In the genomic region with DNA sequence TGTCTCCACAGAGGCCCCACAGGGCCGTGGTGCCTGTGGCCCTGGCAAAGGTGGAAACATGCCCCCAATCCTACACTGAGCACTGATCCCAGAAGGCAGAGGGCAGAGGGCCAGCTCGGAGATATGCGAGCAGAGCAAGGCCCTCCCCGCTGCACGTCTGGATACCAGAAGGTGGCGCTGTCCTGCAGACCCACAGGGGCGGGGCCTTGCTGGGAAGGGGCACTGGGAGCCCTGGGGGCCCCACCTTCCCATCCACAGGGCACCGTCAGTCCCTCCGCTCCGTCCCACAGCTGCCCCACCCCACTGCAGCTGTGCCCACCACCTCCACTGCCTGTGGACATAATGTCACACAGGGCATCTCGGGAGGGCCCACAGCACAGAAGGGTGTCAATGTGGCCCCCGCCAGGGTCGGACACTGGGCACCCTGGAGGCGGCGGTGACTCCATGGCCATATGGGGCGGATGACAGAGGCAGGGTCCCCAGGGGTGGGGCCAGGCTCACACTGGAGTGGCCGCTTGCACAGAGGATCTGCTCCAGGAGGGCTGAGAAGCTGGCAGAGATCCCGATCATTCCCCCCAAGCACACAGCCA, we compare ENCODE assay signal across 1 cellular context.
TF ChIP-seq lines count a peak whose summit lies in the region.

No MANE protein-coding gene starts in this region.

TF ChIP-seq in HepG2, 621 proteins besides CTCF, POLR2A, EP300 and RAD21 (continued from another document and continues in another):
- TF ChIP-seq, protein P1, sequence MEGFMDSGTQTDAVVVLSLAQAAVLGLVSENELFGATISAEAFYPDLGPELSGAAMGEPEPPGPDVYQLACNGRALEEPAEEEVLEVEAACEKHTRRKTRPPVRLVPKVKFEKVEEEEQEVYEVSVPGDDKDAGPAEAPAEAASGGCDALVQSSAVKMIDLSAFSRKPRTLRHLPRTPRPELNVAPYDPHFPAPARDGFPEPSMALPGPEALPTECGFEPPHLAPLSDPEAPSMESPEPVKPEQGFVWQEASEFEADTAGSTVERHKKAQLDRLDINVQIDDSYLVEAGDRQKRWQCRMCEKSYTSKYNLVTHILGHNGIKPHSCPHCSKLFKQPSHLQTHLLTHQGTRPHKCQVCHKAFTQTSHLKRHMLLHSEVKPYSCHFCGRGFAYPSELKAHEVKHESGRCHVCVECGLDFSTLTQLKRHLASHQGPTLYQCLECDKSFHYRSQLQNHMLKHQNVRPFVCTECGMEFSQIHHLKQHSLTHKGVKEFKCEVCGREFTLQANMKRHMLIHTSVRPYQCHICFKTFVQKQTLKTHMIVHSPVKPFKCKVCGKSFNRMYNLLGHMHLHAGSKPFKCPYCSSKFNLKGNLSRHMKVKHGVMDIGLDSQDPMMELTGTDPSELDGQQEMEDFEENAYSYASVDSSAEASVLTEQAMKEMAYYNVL (CRISPR knock-in tag; IDR thresholded peaks at IDR 0.05; ENCODE audit: borderline replicate concordance), result no peak
- TF ChIP-seq SNAI1 (CRISPR knock-in tag; IDR thresholded peaks at IDR 0.05; ENCODE audit: borderline replicate concordance) (no peak), PCBP1 (IDR thresholded peaks at IDR 0.05; ENCODE audit: borderline replicate concordance, low read depth, low read length) (no peak), ZNF549 (CRISPR knock-in tag; IDR thresholded peaks at IDR 0.05) (no peak), ZNF773 (CRISPR knock-in tag; IDR thresholded peaks at IDR 0.05; ENCODE audit: borderline replicate concordance) (no peak), ELF4 (CRISPR knock-in tag; IDR thresholded peaks at IDR 0.05; ENCODE audit: borderline replicate concordance) (no peak), AHR (CRISPR knock-in tag; IDR thresholded peaks at IDR 0.05) (no peak), PHB2 (IDR thresholded peaks at IDR 0.05; ENCODE audit: partially characterized antibody) (no peak), PTBP1 (IDR thresholded peaks at IDR 0.05; ENCODE audit: low read depth, low read length, poor library complexity, severe bottlenecking) (no peak), POLR2AphosphoS5 (IDR thresholded peaks at IDR 0.05; ENCODE audit: low read depth, low read length) (no peak), ZKSCAN5 (CRISPR knock-in tag; IDR thresholded peaks at IDR 0.05) (no peak), ZNF850 (CRISPR knock-in tag; conservative IDR thresholded peaks at IDR 0.05) (no peak), CHD2 (IDR thresholded peaks at IDR 0.05; ENCODE audit: low read depth, low read length) (no peak; the same call in 1 of the 2 replicates), ZNF30 (CRISPR knock-in tag; IDR thresholded peaks at IDR 0.05) (no peak), HDAC6 (IDR thresholded peaks at IDR 0.05; ENCODE audit: low read depth, low read length) (no peak), ZNF382 (CRISPR knock-in tag; IDR thresholded peaks at IDR 0.05; ENCODE audit: borderline replicate concordance) (no peak), HMG20B (CRISPR knock-in tag; conservative IDR thresholded peaks at IDR 0.05) (no peak), RXRA (CRISPR knock-in tag; IDR thresholded peaks at IDR 0.05) (peak; percentile 43; the same call in 1 of the 2 replicates), TBX2 (CRISPR knock-in tag; IDR thresholded peaks at IDR 0.05; ENCODE audit: borderline replicate concordance) (peak; percentile 42; the same call in 1 of the 2 replicates), DPF2 (CRISPR knock-in tag; IDR thresholded peaks at IDR 0.05; ENCODE audit: borderline replicate concordance, low read depth) (0 out of 2 replicates have a peak, but pooled peaks have one; percentile 2), ZFP90 (CRISPR knock-in tag; IDR thresholded peaks at IDR 0.05; ENCODE audit: borderline replicate concordance) (no peak), NBN (conservative IDR thresholded peaks at IDR 0.05) (no peak), ZNF431 (CRISPR knock-in tag; IDR thresholded peaks at IDR 0.05; ENCODE audit: borderline replicate concordance, low read depth) (no peak), MED13 (CRISPR knock-in tag; IDR thresholded peaks at IDR 0.05) (no peak), ZNF879 (CRISPR knock-in tag; IDR thresholded peaks at IDR 0.05) (no peak), PCBP2 (optimal IDR thresholded peaks at IDR 0.05; ENCODE audit: low read depth, low read length, poor library complexity, severe bottlenecking) (no peak), NCOA2 (CRISPR knock-in tag; IDR thresholded peaks at IDR 0.05) (no peak), PAF1 (CRISPR knock-in tag; IDR thresholded peaks at IDR 0.05) (no peak), ZBTB8A (CRISPR knock-in tag; IDR thresholded peaks at IDR 0.05; ENCODE audit: borderline replicate concordance, low read depth) (no peak), SP2 (CRISPR knock-in tag; IDR thresholded peaks at IDR 0.05) (no peak), FOXA3 (CRISPR knock-in tag; IDR thresholded peaks at IDR 0.05) (peak; percentile 60), ZNF7 (CRISPR knock-in tag; IDR thresholded peaks at IDR 0.05) (no peak), PLRG1 (conservative IDR thresholded peaks at IDR 0.05) (no peak), ZNF331 (CRISPR knock-in tag; IDR thresholded peaks at IDR 0.05) (peak; percentile 75; the same call in 1 of the 2 replicates), NFYB (CRISPR knock-in tag; IDR thresholded peaks at IDR 0.05) (no peak), ZFP36L2 (CRISPR knock-in tag; IDR thresholded peaks at IDR 0.05) (no peak)
- TF ChIP-seq, protein P2, sequence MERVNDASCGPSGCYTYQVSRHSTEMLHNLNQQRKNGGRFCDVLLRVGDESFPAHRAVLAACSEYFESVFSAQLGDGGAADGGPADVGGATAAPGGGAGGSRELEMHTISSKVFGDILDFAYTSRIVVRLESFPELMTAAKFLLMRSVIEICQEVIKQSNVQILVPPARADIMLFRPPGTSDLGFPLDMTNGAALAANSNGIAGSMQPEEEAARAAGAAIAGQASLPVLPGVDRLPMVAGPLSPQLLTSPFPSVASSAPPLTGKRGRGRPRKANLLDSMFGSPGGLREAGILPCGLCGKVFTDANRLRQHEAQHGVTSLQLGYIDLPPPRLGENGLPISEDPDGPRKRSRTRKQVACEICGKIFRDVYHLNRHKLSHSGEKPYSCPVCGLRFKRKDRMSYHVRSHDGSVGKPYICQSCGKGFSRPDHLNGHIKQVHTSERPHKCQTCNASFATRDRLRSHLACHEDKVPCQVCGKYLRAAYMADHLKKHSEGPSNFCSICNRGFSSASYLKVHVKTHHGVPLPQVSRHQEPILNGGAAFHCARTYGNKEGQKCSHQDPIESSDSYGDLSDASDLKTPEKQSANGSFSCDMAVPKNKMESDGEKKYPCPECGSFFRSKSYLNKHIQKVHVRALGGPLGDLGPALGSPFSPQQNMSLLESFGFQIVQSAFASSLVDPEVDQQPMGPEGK (CRISPR knock-in tag; IDR thresholded peaks at IDR 0.05), result peak; percentile 97
- TF ChIP-seq, protein P3, sequence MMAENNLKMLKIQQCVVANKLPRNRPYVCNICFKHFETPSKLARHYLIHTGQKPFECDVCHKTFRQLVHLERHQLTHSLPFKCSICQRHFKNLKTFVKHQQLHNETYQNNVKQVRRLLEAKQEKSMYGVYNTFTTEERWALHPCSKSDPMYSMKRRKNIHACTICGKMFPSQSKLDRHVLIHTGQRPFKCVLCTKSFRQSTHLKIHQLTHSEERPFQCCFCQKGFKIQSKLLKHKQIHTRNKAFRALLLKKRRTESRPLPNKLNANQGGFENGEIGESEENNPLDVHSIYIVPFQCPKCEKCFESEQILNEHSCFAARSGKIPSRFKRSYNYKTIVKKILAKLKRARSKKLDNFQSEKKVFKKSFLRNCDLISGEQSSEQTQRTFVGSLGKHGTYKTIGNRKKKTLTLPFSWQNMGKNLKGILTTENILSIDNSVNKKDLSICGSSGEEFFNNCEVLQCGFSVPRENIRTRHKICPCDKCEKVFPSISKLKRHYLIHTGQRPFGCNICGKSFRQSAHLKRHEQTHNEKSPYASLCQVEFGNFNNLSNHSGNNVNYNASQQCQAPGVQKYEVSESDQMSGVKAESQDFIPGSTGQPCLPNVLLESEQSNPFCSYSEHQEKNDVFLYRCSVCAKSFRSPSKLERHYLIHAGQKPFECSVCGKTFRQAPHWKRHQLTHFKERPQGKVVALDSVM (CRISPR knock-in tag; IDR thresholded peaks at IDR 0.05), result no peak
- TF ChIP-seq, protein P4, sequence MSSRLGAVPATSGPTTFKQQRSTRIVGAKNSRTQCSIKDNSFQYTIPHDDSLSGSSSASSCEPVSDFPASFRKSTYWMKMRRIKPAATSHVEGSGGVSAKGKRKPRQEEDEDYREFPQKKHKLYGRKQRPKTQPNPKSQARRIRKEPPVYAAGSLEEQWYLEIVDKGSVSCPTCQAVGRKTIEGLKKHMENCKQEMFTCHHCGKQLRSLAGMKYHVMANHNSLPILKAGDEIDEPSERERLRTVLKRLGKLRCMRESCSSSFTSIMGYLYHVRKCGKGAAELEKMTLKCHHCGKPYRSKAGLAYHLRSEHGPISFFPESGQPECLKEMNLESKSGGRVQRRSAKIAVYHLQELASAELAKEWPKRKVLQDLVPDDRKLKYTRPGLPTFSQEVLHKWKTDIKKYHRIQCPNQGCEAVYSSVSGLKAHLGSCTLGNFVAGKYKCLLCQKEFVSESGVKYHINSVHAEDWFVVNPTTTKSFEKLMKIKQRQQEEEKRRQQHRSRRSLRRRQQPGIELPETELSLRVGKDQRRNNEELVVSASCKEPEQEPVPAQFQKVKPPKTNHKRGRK (CRISPR knock-in tag; IDR thresholded peaks at IDR 0.05), result no peak
- TF ChIP-seq, protein P5, sequence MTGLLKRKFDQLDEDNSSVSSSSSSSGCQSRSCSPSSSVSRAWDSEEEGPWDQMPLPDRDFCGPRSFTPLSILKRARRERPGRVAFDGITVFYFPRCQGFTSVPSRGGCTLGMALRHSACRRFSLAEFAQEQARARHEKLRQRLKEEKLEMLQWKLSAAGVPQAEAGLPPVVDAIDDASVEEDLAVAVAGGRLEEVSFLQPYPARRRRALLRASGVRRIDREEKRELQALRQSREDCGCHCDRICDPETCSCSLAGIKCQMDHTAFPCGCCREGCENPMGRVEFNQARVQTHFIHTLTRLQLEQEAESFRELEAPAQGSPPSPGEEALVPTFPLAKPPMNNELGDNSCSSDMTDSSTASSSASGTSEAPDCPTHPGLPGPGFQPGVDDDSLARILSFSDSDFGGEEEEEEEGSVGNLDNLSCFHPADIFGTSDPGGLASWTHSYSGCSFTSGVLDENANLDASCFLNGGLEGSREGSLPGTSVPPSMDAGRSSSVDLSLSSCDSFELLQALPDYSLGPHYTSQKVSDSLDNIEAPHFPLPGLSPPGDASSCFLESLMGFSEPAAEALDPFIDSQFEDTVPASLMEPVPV (CRISPR knock-in tag; IDR thresholded peaks at IDR 0.05), result no peak
- TF ChIP-seq, protein P6, sequence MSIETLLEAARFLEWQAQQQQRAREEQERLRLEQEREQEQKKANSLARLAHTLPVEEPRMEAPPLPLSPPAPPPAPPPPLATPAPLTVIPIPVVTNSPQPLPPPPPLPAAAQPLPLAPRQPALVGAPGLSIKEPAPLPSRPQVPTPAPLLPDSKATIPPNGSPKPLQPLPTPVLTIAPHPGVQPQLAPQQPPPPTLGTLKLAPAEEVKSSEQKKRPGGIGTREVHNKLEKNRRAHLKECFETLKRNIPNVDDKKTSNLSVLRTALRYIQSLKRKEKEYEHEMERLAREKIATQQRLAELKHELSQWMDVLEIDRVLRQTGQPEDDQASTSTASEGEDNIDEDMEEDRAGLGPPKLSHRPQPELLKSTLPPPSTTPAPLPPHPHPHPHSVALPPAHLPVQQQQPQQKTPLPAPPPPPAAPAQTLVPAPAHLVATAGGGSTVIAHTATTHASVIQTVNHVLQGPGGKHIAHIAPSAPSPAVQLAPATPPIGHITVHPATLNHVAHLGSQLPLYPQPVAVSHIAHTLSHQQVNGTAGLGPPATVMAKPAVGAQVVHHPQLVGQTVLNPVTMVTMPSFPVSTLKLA (IDR thresholded peaks at IDR 0.05), result no peak
- TF ChIP-seq, protein P7, sequence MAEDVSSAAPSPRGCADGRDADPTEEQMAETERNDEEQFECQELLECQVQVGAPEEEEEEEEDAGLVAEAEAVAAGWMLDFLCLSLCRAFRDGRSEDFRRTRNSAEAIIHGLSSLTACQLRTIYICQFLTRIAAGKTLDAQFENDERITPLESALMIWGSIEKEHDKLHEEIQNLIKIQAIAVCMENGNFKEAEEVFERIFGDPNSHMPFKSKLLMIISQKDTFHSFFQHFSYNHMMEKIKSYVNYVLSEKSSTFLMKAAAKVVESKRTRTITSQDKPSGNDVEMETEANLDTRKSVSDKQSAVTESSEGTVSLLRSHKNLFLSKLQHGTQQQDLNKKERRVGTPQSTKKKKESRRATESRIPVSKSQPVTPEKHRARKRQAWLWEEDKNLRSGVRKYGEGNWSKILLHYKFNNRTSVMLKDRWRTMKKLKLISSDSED (CRISPR knock-in tag; IDR thresholded peaks at IDR 0.05), result peak; percentile 80; the same call in 1 of the 2 replicates
- TF ChIP-seq, protein P8, sequence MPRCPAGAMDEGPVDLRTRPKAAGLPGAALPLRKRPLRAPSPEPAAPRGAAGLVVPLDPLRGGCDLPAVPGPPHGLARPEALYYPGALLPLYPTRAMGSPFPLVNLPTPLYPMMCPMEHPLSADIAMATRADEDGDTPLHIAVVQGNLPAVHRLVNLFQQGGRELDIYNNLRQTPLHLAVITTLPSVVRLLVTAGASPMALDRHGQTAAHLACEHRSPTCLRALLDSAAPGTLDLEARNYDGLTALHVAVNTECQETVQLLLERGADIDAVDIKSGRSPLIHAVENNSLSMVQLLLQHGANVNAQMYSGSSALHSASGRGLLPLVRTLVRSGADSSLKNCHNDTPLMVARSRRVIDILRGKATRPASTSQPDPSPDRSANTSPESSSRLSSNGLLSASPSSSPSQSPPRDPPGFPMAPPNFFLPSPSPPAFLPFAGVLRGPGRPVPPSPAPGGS (CRISPR knock-in tag; IDR thresholded peaks at IDR 0.05), result no peak
- TF ChIP-seq, protein P9, sequence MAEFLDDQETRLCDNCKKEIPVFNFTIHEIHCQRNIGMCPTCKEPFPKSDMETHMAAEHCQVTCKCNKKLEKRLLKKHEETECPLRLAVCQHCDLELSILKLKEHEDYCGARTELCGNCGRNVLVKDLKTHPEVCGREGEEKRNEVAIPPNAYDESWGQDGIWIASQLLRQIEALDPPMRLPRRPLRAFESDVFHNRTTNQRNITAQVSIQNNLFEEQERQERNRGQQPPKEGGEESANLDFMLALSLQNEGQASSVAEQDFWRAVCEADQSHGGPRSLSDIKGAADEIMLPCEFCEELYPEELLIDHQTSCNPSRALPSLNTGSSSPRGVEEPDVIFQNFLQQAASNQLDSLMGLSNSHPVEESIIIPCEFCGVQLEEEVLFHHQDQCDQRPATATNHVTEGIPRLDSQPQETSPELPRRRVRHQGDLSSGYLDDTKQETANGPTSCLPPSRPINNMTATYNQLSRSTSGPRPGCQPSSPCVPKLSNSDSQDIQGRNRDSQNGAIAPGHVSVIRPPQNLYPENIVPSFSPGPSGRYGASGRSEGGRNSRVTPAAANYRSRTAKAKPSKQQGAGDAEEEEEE (CRISPR knock-in tag; IDR thresholded peaks at IDR 0.05; ENCODE audit: borderline replicate concordance), result no peak
- TF ChIP-seq, protein P10, sequence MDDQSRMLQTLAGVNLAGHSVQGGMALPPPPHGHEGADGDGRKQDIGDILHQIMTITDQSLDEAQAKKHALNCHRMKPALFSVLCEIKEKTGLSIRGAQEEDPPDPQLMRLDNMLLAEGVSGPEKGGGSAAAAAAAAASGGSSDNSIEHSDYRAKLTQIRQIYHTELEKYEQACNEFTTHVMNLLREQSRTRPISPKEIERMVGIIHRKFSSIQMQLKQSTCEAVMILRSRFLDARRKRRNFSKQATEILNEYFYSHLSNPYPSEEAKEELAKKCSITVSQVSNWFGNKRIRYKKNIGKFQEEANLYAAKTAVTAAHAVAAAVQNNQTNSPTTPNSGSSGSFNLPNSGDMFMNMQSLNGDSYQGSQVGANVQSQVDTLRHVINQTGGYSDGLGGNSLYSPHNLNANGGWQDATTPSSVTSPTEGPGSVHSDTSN (CRISPR knock-in tag; IDR thresholded peaks at IDR 0.05; ENCODE audit: borderline replicate concordance), result no peak
- TF ChIP-seq, protein P11, sequence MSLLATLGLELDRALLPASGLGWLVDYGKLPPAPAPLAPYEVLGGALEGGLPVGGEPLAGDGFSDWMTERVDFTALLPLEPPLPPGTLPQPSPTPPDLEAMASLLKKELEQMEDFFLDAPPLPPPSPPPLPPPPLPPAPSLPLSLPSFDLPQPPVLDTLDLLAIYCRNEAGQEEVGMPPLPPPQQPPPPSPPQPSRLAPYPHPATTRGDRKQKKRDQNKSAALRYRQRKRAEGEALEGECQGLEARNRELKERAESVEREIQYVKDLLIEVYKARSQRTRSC (CRISPR knock-in tag; IDR thresholded peaks at IDR 0.05; ENCODE audit: low read depth), result no peak
